17 cellular contexts compared by ENCODE assay signal in genomic region chr11:44577231-44577834, GRCh38. TPM values are rescaled to one million over a fixed set of nuclear protein-coding genes. Genes with fewer than 3 reads are reported as not detected.
A peak's percentile ranks its signal among the peaks of the same experiment; 100 is the strongest.
DNase-seq lines count a peak whose midpoint lies in the region; ATAC-seq, FAIRE-seq and TF ChIP-seq lines count a peak whose summit lies in the region.
"Had no signal": no experiment of that assay in that cellular context is flagged by ENCODE, and none has a peak within 500 bp of the region (broad histone marks: within the 10 kb centered on the region; RNA-seq: fewer than 3 reads in every experiment).

No MANE protein-coding gene starts in this region.

- H3K4me3 Mint-ChIP-seq in T-helper 1 cell treated with Interleukin-12 subunit alpha and Interleukin-12 subunit beta and Interleukin-4 antibody, amounts not matched to agents 30 μg/mL and 1 μg/mL, for 36 hours, result peak overlapping the region; percentile 30

- H3F3A ChIP-seq in MM.1S (ENCODE audit: insufficient read depth, low read length), result no peaks in the 10 kb centered on the region

- no peak for TF ChIP-seq POLR2A in spleen (IDR thresholded peaks at IDR 0.05)

- FAIRE-seq in bronchial epithelial cell (lab: Jason Lieb, UNC), result peak; percentile 47
- FAIRE-seq: endometrium had no signal

- H2AFZ ChIP-seq in MM.1S (ENCODE audit: low read length), result no peak overlapping the region

- H3K9me2 ChIP-seq in MM.1S (replicated peaks; ENCODE audit: insufficient read depth, low read length), result no peaks in the 10 kb centered on the region

- TF ChIP-seq CTCF in bronchial epithelial cell (IDR thresholded peaks at IDR 0.05; ENCODE audit: insufficient read depth, low read length, severe bottlenecking), result no peak
- no peak for TF ChIP-seq CTCF in spleen (IDR thresholded peaks at IDR 0.05 in 8 of 11, conservative IDR thresholded peaks at IDR 0.05 in 3 of 11)
- no peak for TF ChIP-seq CTCF in MM.1S (IDR thresholded peaks at IDR 0.05; ENCODE audit: low read length)
- TF ChIP-seq CTCF in GM10266 (IDR thresholded peaks at IDR 0.05; ENCODE audit: control insufficient read depth, insufficient read depth, low read depth, missing control alignments), result no peak
- TF ChIP-seq CTCF in heart right ventricle (IDR thresholded peaks at IDR 0.05), result no peak

- peaks cover 71% of the 10 kb centered on the region for H3K4me1 Mint-ChIP-seq in T-helper 1 cell treated with Interleukin-12 subunit alpha and Interleukin-12 subunit beta and Interleukin-4 antibody, amounts not matched to agents 30 μg/mL and 1 μg/mL, for 36 hours (ENCODE audit: low read depth)

- intact Hi-C loops in spleen (cut with DNase I; ENCODE audit: low total_unique reads) (no loop called here), heart right ventricle (cut with DNase I) (no loop called here)

- peak overlapping the region; percentile 87 for H3K27ac Mint-ChIP-seq in T-helper 1 cell treated with Interleukin-12 subunit alpha and Interleukin-12 subunit beta and Interleukin-4 antibody, amounts not matched to agents 30 μg/mL and 1 μg/mL, for 36 hours

- peaks cover 6% of the 10 kb centered on the region for H3K9me3 Mint-ChIP-seq in T-helper 1 cell treated with Interleukin-12 subunit alpha and Interleukin-12 subunit beta and Interleukin-4 antibody, amounts not matched to agents 30 μg/mL and 1 μg/mL, for 36 hours

- H3K27me3 Mint-ChIP-seq in T-helper 1 cell treated with Interleukin-12 subunit alpha and Interleukin-12 subunit beta and Interleukin-4 antibody, amounts not matched to agents 30 μg/mL and 1 μg/mL, for 36 hours (ENCODE audit: low read depth), result no peaks in the 10 kb centered on the region

- H3K79me2 ChIP-seq in MM.1S (ENCODE audit: low read length), result peaks cover 98% of the 10 kb centered on the region

- DNase-seq in T-helper 1 cell (no peak), OCI-M1 (lab: John Stamatoyannopoulos, UW) (peak; percentile 34), bronchial epithelial cell (ENCODE audit: low read depth) (peak; percentile 77), spleen (no peak), MM.1S (no peak), GM10266 (ENCODE audit: extremely low spot score) (no peak), heart right ventricle (no peak)
- DNase-seq: 8988T; body of pancreas; DMS153; NCI-H187 treated with DMSO at 0.1 percent for 48 hours; NK-92 treated with Interleukin-12 subunit alpha and Interleukin-12 subunit beta, amount 100 ng/mL, for 24 hours; stimulated activated CD4-positive, alpha-beta T cell treated with anti-CD3 and anti-CD28 coated beads, Interleukin-4, amount 100 ng/mL, for 4 hours; substantia nigra had no signal

- no peak overlapping the region for H3K9ac ChIP-seq in MM.1S (ENCODE audit: low read length)

- no peak overlapping the region for H3K4me2 ChIP-seq in MM.1S (ENCODE audit: low read depth, low read length)

- H3K36me3 ChIP-seq in bronchial epithelial cell (ENCODE audit: control insufficient read depth, insufficient read depth, low read length), result peaks cover 5% of the 10 kb centered on the region
- peaks cover 0 to 44% (median 10%) of the 10 kb centered on the region in 6 donors for H3K36me3 ChIP-seq in spleen
- no peaks in the 10 kb centered on the region for H3K36me3 ChIP-seq in MM.1S (replicated peaks; ENCODE audit: insufficient read depth, low read length)
- no peaks in the 10 kb centered on the region for H3K36me3 ChIP-seq in heart right ventricle

- H3K4me3 ChIP-seq in bronchial epithelial cell (ENCODE audit: low read depth, low read length), result no peak overlapping the region
- H3K4me3 ChIP-seq in spleen, result no peak overlapping the region
- no peak overlapping the region for H3K4me3 ChIP-seq in MM.1S (ENCODE audit: low read length)
- no peak overlapping the region for H3K4me3 ChIP-seq in heart right ventricle
- H3K4me3 ChIP-seq: body of pancreas had no signal

- H3K27me3 ChIP-seq in bronchial epithelial cell (ENCODE audit: control insufficient read depth, insufficient read depth, low read length) (no peaks in the 10 kb centered on the region), spleen (replicated peaks in 1 of 7) (no peaks in the 10 kb centered on the region), MM.1S (replicated peaks; ENCODE audit: insufficient read depth, low read length) (no peaks in the 10 kb centered on the region), heart right ventricle (no peaks in the 10 kb centered on the region)
- H3K27me3 ChIP-seq: body of pancreas had no signal

- no peaks in the 10 kb centered on the region for H4K20me1 ChIP-seq in MM.1S (ENCODE audit: insufficient read depth, low read length)

- H3K9me3 ChIP-seq in spleen (no peaks in the 10 kb centered on the region), MM.1S (replicated peaks; ENCODE audit: insufficient read depth, low read length) (no peaks in the 10 kb centered on the region), heart right ventricle (no peaks in the 10 kb centered on the region)
- H3K9me3 ChIP-seq: body of pancreas had no signal

- H3K27ac ChIP-seq in spleen (peak overlapping the region in 6 of 8 donors; percentile 7 to 65 (median 30)), MM.1S (ENCODE audit: low read length) (no peak overlapping the region), heart right ventricle (peak overlapping the region in 1 of 10 donors; percentile 23)
- H3K27ac ChIP-seq: body of pancreas had no signal

- 40 to 64% (median 55%) methylated on average over 7 of the region's 7 CpGs for WGBS in spleen, 5 donors
- 80 to 91% methylated on average over 7 of the region's 7 CpGs for WGBS in heart right ventricle, 2 donors

- peaks cover 61% of the 10 kb centered on the region for H3K36me3 Mint-ChIP-seq in T-helper 1 cell treated with Interleukin-12 subunit alpha and Interleukin-12 subunit beta and Interleukin-4 antibody, amounts not matched to agents 30 μg/mL and 1 μg/mL, for 36 hours (ENCODE audit: low read depth)

- no peak for ATAC-seq in heart right ventricle
- ATAC-seq: body of pancreas, HCT116 had no signal

- H3K4me1 ChIP-seq in spleen (peaks cover 18 to 86% (median 76%) of the 10 kb centered on the region in 6 donors), MM.1S (ENCODE audit: low read length) (peaks cover 26% of the 10 kb centered on the region), heart right ventricle (peaks cover 5 to 74% (median 45%) of the 10 kb centered on the region in 9 donors)

RNA-seq across cellular contexts. Expression of gene CD82, which starts 11.9 kb away (rescaled TPM):
- total RNA-seq in bronchial epithelial cell (48.7 and 84.9 TPM in 2 replicates), spleen (100 to 1,000 TPM in 4 of 7 donors, 10 to 100 TPM in 3; 65.3 to 174 (median 125) TPM), heart right ventricle (10 to 100 TPM; 25.8 to 66.7 (median 35.2) TPM)
- polyA plus RNA-seq in spleen (100 to 1,000 TPM in 1 of 3 donors, 10 to 100 TPM in 2; 27.8 to 111 (median 35.3) TPM), heart right ventricle (10 to 100 TPM; 18.5 to 70.4 TPM)

Comparison
In these comparisons a context has a peak if more than half of its experiments do, and no peak if none do; other contexts are left out.
1. DNase-seq: peak in OCI-M1 (single experiment) and bronchial epithelial cell (single experiment); none in T-helper 1 cell (0 of 5), spleen (single experiment), MM.1S (single experiment), GM10266 (single experiment) and heart right ventricle (0 of 2).